ENCODE assay signal across 9 cellular contexts in genomic region chr6:11275598-11275997, GRCh38. TPM values are rescaled to one million over a fixed set of nuclear protein-coding genes. Genes with fewer than 3 reads are reported as not detected.
DNase-seq lines count a peak whose midpoint lies in the region; ATAC-seq, FAIRE-seq and TF ChIP-seq lines count a peak whose summit lies in the region.
"Had no signal": no experiment of that assay in that cellular context is flagged by ENCODE, and none has a peak within 500 bp of the region (broad histone marks: within the 10 kb centered on the region; RNA-seq: fewer than 3 reads in every experiment).

No MANE protein-coding gene starts in this region.

- CTCF ChIA-PET in GM12878 (lab: Yijun Ruan, JAX): interaction anchor here (0.8 to 4.3 kb wide), 10 partner anchors 17 to 300 kb away, joined by 3 to 32 read pairs (median 6); partner anchors contain the start of gene NEDD9

- H2AFZ ChIP-seq in GM12878 (ENCODE audit: control insufficient read depth, low read depth, low read length): peak overlapping the region; percentile 35; the same call in 1 of the 2 replicates
- H2AFZ ChIP-seq: parathyroid adenoma had no signal

- DNase-seq in GF-D8 (lab: John Stamatoyannopoulos, UW) (peak; percentile 67), GM12878 (ENCODE audit: low read depth, low spot score) (peak; percentile 95), lower leg skin (ENCODE audit: low spot score in 2 of 2) (no peak), ovary (no peak), NCI-H526 treated with DMSO at 0.1 percent for 48 hours (lab: John Stamatoyannopoulos, UW) (no peak), HTR-8/SVneo (ENCODE audit: insufficient read length, low spot score) (no peak)

- intact Hi-C loops in GM12878 (cut with micrococcal nuclease; ENCODE audit: unreplicated experiment): loop anchor here (1.0 to 5.0 kb wide), 3 partner anchors 39 to 103 kb away; no protein-coding TSS in a partner anchor
- intact Hi-C loops in lower leg skin (cut with DNase I; ENCODE audit: low total_unique reads): no loop called here
- intact Hi-C loops in ovary (cut with DNase I): no loop called here

- SMC1A ChIA-PET in GM12878 (lab: Charles Lee; ENCODE audit: uncharacterized antibody, unreplicated experiment): interaction anchor here (0.7 to 7.2 kb wide), 30 partner anchors 9 to 240 kb away, joined by 3 to 112 read pairs (median 8); partner anchors contain the start of gene NEDD9

- TF ChIP-seq EP300 in GM12878 (IDR thresholded peaks at IDR 0.05; ENCODE audit: borderline replicate concordance in 1 of 2, control insufficient read depth in 1 of 2, low read depth in 2 of 2, low read length in 2 of 2) (peak in 1 of 2 experiments; percentile 65; a peak in 1 of 4 replicates), ovary (IDR thresholded peaks at IDR 0.05) (no peak)

- H3K27ac ChIP-seq in GM12878 (ENCODE audit: control insufficient read depth, insufficient read depth) (peak overlapping the region; percentile 95), ovary (no peak overlapping the region)
- H3K27ac ChIP-seq: parathyroid adenoma had no signal

- no TSS peak for BruUV-seq in GM12878 (replicated peaks; lab: Mats Ljungman, UMichigan)

- in situ Hi-C loops in GM12878 (cut with MboI): no loop called here

- H4K20me1 ChIP-seq in GM12878 (ENCODE audit: control insufficient read depth, insufficient read depth): no peaks in the 10 kb centered on the region

- ATAC-seq in GM19455 (IDR thresholded peaks at IDR 0.05; ENCODE audit: unreplicated experiment) (peak; percentile 56), HG03442 (IDR thresholded peaks at IDR 0.05; ENCODE audit: unreplicated experiment) (peak; percentile 67), GM12878 (peak; percentile 80)

- peak overlapping the region; percentile 34; the same call in 1 of the 2 replicates for H3K4me2 ChIP-seq in GM12878 (ENCODE audit: control insufficient read depth, insufficient read depth)

- TF ChIP-seq RAD21 in GM12878 (IDR thresholded peaks at IDR 0.05; ENCODE audit: insufficient read depth, low read depth, low read length): no peak; the same call in 1 of the 2 replicates

- H3K36me3 ChIP-seq in GM12878 (ENCODE audit: control insufficient read depth in 2 of 2, insufficient read depth in 2 of 2, low read length in 1 of 2): peaks cover 9 to 19% of the 10 kb centered on the region in 2 experiments
- no peaks in the 10 kb centered on the region for H3K36me3 ChIP-seq in ovary

- H3K4me1 ChIP-seq in GM12878 (ENCODE audit: control insufficient read depth, insufficient read depth, low read length) (peaks cover 46% of the 10 kb centered on the region), ovary (ENCODE audit: insufficient read depth) (peaks cover 35% of the 10 kb centered on the region)
- H3K4me1 ChIP-seq: parathyroid adenoma had no signal

- FAIRE-seq in GM12878 (lab: Jason Lieb, UNC): peak; percentile 31
- no peak for FAIRE-seq in HTR-8/SVneo (lab: Jason Lieb, UNC)

- TF ChIP-seq POLR2A in GM12878 (IDR thresholded peaks at IDR 0.05; ENCODE audit: low read depth, low read length): no peak
- TF ChIP-seq POLR2A in lower leg skin (IDR thresholded peaks at IDR 0.05): no peak
- no peak for TF ChIP-seq POLR2A in ovary (IDR thresholded peaks at IDR 0.05)

- TF ChIP-seq CTCF in GM12878 (IDR thresholded peaks at IDR 0.05 in 2 of 3, conservative IDR thresholded peaks at IDR 0.05 in 1 of 3; ENCODE audit: control insufficient read depth in 2 of 3, extremely low read depth in 1 of 3, insufficient read depth in 1 of 3, low read depth in 3 of 3, low read length in 3 of 3) (no peak), lower leg skin (IDR thresholded peaks at IDR 0.05) (no peak), ovary (IDR thresholded peaks at IDR 0.05) (no peak)

- no peaks in the 10 kb centered on the region; the same call in 1 of the 2 replicates for H3K79me2 ChIP-seq in GM12878 (ENCODE audit: control insufficient read depth, insufficient read depth, low read length)
- H3K79me2 ChIP-seq: parathyroid adenoma had no signal

- POLR2A ChIA-PET in GM12878 (lab: Charles Lee): interaction anchor here (0.6 to 6.1 kb wide), 12 partner anchors 8 to 184 kb away, joined by 3 to 67 read pairs (median 6); partner anchors contain the start of gene NEDD9

- no peaks in the 10 kb centered on the region for H3K27me3 ChIP-seq in GM12878 (replicated peaks in 1 of 2; ENCODE audit: control insufficient read depth in 2 of 2, insufficient read depth in 2 of 2, low read length in 1 of 2)
- H3K27me3 ChIP-seq in ovary: no peaks in the 10 kb centered on the region

- no peak overlapping the region for H3K9ac ChIP-seq in GM12878 (ENCODE audit: control insufficient read depth, insufficient read depth, low read length)
- H3K9ac ChIP-seq: parathyroid adenoma had no signal

- H3K9me3 ChIP-seq in GM12878 (replicated peaks; ENCODE audit: control insufficient read depth, insufficient read depth, low read length) (no peaks in the 10 kb centered on the region), ovary (no peaks in the 10 kb centered on the region)

- RAD21 ChIA-PET in GM12878 (lab: Charles Lee; ENCODE audit: unreplicated experiment): interaction anchor here (0.7 to 6.3 kb wide), 32 partner anchors 14 to 321 kb away, joined by 3 to 108 read pairs (median 6); partner anchors contain the start of genes NEDD9 and SMIM13

- 1% methylated on average over 4 of the region's 4 CpGs for WGBS in GM12878 (ENCODE audit: insufficient coverage, insufficient replicate concordance, low lambda C conversion rate, missing lambda C conversion rate)
- 59% methylated on average over 4 of the region's 4 CpGs for WGBS in lower leg skin, 2 donors
- whole genome bisulfite sequencing in ovary, 3 donors: 66 to 72% (median 72%) methylated on average over 4 of the region's 4 CpGs

- H3K4me3 ChIP-seq in GM12878 (no peak overlapping the region), lower leg skin (ENCODE audit: low read depth, poor library complexity, severe bottlenecking) (no peak overlapping the region), ovary (no peak overlapping the region)

TF ChIP-seq in GM12878, 131 proteins besides CTCF, POLR2A, EP300 and RAD21 (continues in another document):
- peak; percentile 50 for TF ChIP-seq MEF2B (IDR thresholded peaks at IDR 0.05; ENCODE audit: partially characterized antibody, poor library complexity, severe bottlenecking)
- TF ChIP-seq POU2F2 (IDR thresholded peaks at IDR 0.05; ENCODE audit: borderline replicate concordance, low read depth, low read length): 0 out of 3 replicates have a peak, but pooled peaks have one; percentile 65
- peak; percentile 87 for TF ChIP-seq PKNOX1 (IDR thresholded peaks at IDR 0.05)
- peak; percentile 48 for TF ChIP-seq BCL11A (IDR thresholded peaks at IDR 0.05; ENCODE audit: low read depth, low read length)
- TF ChIP-seq STAT3 (IDR thresholded peaks at IDR 0.05; ENCODE audit: low read depth, low read length): no peak
- TF ChIP-seq ZNF384 (IDR thresholded peaks at IDR 0.05; ENCODE audit: borderline replicate concordance, low read depth, low read length): peak; percentile 92
- peak in 1 of 2 experiments; percentile 86; a peak in 2 of 4 replicates for TF ChIP-seq ETV6 (conservative IDR thresholded peaks at IDR 0.05 in 1 of 2, IDR thresholded peaks at IDR 0.05 in 1 of 2; ENCODE audit: borderline replicate concordance in 1 of 2, low read depth in 1 of 2)
- TF ChIP-seq BACH1 (IDR thresholded peaks at IDR 0.05; ENCODE audit: borderline replicate concordance): no peak; the same call in 1 of the 2 replicates
- TF ChIP-seq TCF12 (IDR thresholded peaks at IDR 0.05; ENCODE audit: low read depth, low read length): peak; percentile 48; the same call in 1 of the 2 replicates
- peak; percentile 20; the same call in 1 of the 2 replicates for TF ChIP-seq ZBED1 (IDR thresholded peaks at IDR 0.05; ENCODE audit: borderline replicate concordance)
- TF ChIP-seq IRF5 (IDR thresholded peaks at IDR 0.05; ENCODE audit: borderline replicate concordance): no peak

RNA-seq across cellular contexts. Expression of gene NEDD9, which starts 43.1 kb away (rescaled TPM):
- total RNA-seq in GM12878 (2013; cell fraction: nucleolus; rRNA removed): 359 and 392 TPM in 2 replicates
- 16.9 and 21.3 TPM in 2 replicates for total RNA-seq in GM12878 (2014; rRNA removed)
- 18.4 and 20.1 TPM in 2 replicates for total RNA-seq in GM12878 (2014; rRNA removed; fragmentation: Illumina TruSeq; extraction: Trizol)
- total RNA-seq in GM12878 (2021): 15.2 and 17.5 TPM in 2 replicates
- 21.4 TPM for polyA plus RNA-seq in GM12878 (2011; ENCODE audit: low read depth)
- polyA plus RNA-seq in GM12878 (2011; rRNA removed): 82.7 and 92.6 TPM in 2 replicates
- 78.6 and 84.6 TPM in 2 replicates for polyA plus RNA-seq in GM12878 (2011; cell fraction: cytosol; rRNA removed)
- 78.6 and 79.5 TPM in 2 replicates for polyA plus RNA-seq in GM12878 (2011; cell fraction: nucleus; rRNA removed)
- 29.0 and 31.7 TPM in 2 replicates for polyA plus RNA-seq in GM12878 (2012)
- 14.0 and 14.2 TPM in 2 replicates for polyA plus RNA-seq in GM12878 (2014; fragmentation: Illumina TruSeq; extraction: Trizol)
- polyA plus RNA-seq in GM12878 (2014; fragmentation: Nextera tagmentation; extraction: Ambion mirVana): 1 to 10 TPM; 4.9 to 6.3 TPM
- 13.0 and 15.3 TPM in 2 replicates for polyA plus RNA-seq in GM12878 (2014; rRNA removed)
- polyA plus RNA-seq in GM12878 (2016; fragmentation: Nextera tagmentation; extraction: Ambion mirVana): 10 to 100 TPM in 1 of 2 experiments, 1 to 10 TPM in 1; 9.7 to 12.1 TPM
- polyA minus RNA-seq in GM12878 (2011; rRNA and poly(A)+ RNA removed): 260 and 266 TPM in 2 replicates
- 53.4 and 63.7 TPM in 2 replicates for polyA minus RNA-seq in GM12878 (2011; cell fraction: cytosol; rRNA and poly(A)+ RNA removed)
- polyA minus RNA-seq in GM12878 (2011; cell fraction: nucleus; rRNA and poly(A)+ RNA removed): 204 and 326 TPM in 2 replicates
- 10 to 100 TPM; 26.8 to 46.0 (median 32.6) TPM for total RNA-seq in lower leg skin
- 10 to 100 TPM in 5 of 7 donors, 1 to 10 TPM in 2; 5.0 to 49.4 (median 17.4) TPM for total RNA-seq in ovary
- 10 to 100 TPM in 1 of 2 donors, 1 to 10 TPM in 1; 8.7 to 13.7 TPM for polyA plus RNA-seq in ovary

Comparison
In these comparisons a context has a peak if more than half of its experiments do, and no peak if none do; other contexts are left out.
1. DNase-seq: peak in GF-D8 (single experiment) and GM12878 (single experiment); none in lower leg skin (0 of 2), ovary (0 of 5), NCI-H526 treated with DMSO at 0.1 percent for 48 hours (single experiment) and HTR-8/SVneo (single experiment).
2. Peak in every context shown above with its lines, with median percentiles within 50 percentile points of each other: ATAC-seq.